19 cellular contexts compared by ENCODE assay signal in genomic region chr22:37270928-37271650, GRCh38. TPM values are rescaled to one million over a fixed set of nuclear protein-coding genes. Genes with fewer than 3 reads are reported as not detected.
DNase-seq lines count a peak whose midpoint lies in the region; ATAC-seq, FAIRE-seq and TF ChIP-seq lines count a peak whose summit lies in the region.
"Had no signal": no experiment of that assay in that cellular context is flagged by ENCODE, and none has a peak within 500 bp of the region (broad histone marks: within the 10 kb centered on the region; RNA-seq: fewer than 3 reads in every experiment).

No MANE protein-coding gene starts in this region.

- ATAC-seq in heart right ventricle (peak in 7 of 8 donors; percentile 17 to 54 (median 37)), upper lobe of left lung (ENCODE audit: low FRiP score in 2 of 2) (peak; percentile 24 to 61), GM18909 (IDR thresholded peaks at IDR 0.05; ENCODE audit: poor library complexity, unreplicated experiment) (no peak), HG03460 (IDR thresholded peaks at IDR 0.05; ENCODE audit: unreplicated experiment) (no peak)
- ATAC-seq: activated naive CD4-positive, alpha-beta T cell treated with anti-CD3 and anti-CD28 coated beads, Interleukin-2, amount 50 U/mL, for 72 hours; WTC11 had no signal

- peak; percentile 75 for FAIRE-seq in endothelial cell of umbilical vein (lab: Jason Lieb, UNC)

- DNase-seq in heart right ventricle = no peak
- DNase-seq in right atrium auricular region (ENCODE audit: low spot score) = no peak
- peak; percentile 77 for DNase-seq in NOMO-1 treated with DMSO at 0.1 percent for 48 hours (lab: John Stamatoyannopoulos, UW; ENCODE audit: unreplicated experiment)
- DNase-seq in endothelial cell of umbilical vein (ENCODE audit: low read depth, low spot score) = peak; percentile 27
- DNase-seq in upper lobe of left lung = peak in 1 of 2 donors; percentile 65
- no peak for DNase-seq in cerebellum (ENCODE audit: low spot score)
- DNase-seq: activated CD8-positive, alpha-beta memory T cell treated with anti-CD3 and anti-CD28 coated beads, Interleukin-2, amount 50 U/mL, for 4 hours; DMS 273 treated with DMSO at 0.1 percent for 48 hours; NCI-H1694; NCI-H748 treated with DMSO at 0.1 percent for 48 hours; occipital lobe; SHP77; thyroid gland had no signal

- POLR2A ChIA-PET in endothelial cell of umbilical vein (lab: Charles Lee) = no interaction called here

- no peaks in the 10 kb centered on the region for H3K36me3 ChIP-seq in heart right ventricle
- H3K36me3 ChIP-seq in right atrium auricular region = no peaks in the 10 kb centered on the region
- no peaks in the 10 kb centered on the region for H3K36me3 ChIP-seq in endothelial cell of umbilical vein (ENCODE audit: control insufficient read depth in 2 of 2, extremely low read depth in 1 of 2, insufficient read depth in 2 of 2, low read length in 2 of 2)
- H3K36me3 ChIP-seq in upper lobe of left lung = no peaks in the 10 kb centered on the region
- H3K36me3 ChIP-seq: esophagus muscularis mucosa, thyroid gland had no signal

- peaks cover 0 to 72% (median 30%) of the 10 kb centered on the region in 7 donors for H3K27me3 ChIP-seq in heart right ventricle
- no peaks in the 10 kb centered on the region for H3K27me3 ChIP-seq in right atrium auricular region
- no peaks in the 10 kb centered on the region for H3K27me3 ChIP-seq in endothelial cell of umbilical vein (ENCODE audit: control insufficient read depth in 2 of 2, insufficient read depth in 2 of 2, low read length in 2 of 2)
- no peaks in the 10 kb centered on the region for H3K27me3 ChIP-seq in upper lobe of left lung
- H3K27me3 ChIP-seq: thyroid gland had no signal

- TF ChIP-seq CTCF in heart right ventricle (IDR thresholded peaks at IDR 0.05) (no peak), right atrium auricular region (IDR thresholded peaks at IDR 0.05) (no peak), endothelial cell of umbilical vein (IDR thresholded peaks at IDR 0.05; ENCODE audit: extremely low read depth in 1 of 2, insufficient read depth in 1 of 2, low read depth in 1 of 2, low read length in 2 of 2) (no peak), upper lobe of left lung (IDR thresholded peaks at IDR 0.05) (no peak)

- no TSS peak for BruUV-seq in endothelial cell of umbilical vein (replicated peaks; lab: Mats Ljungman, UMichigan)

- no peaks in the 10 kb centered on the region for H4K20me1 ChIP-seq in endothelial cell of umbilical vein (replicated peaks; ENCODE audit: control insufficient read depth, extremely low read depth, insufficient read depth, low read length)

- dilution Hi-C loops in endothelial cell of umbilical vein (cut with MboI; ENCODE audit: extremely low pct_ligation_motif_present, low sequenced_read_pairs) = no loop called here

- TF ChIP-seq POLR2A in endothelial cell of umbilical vein (IDR thresholded peaks at IDR 0.05; ENCODE audit: low read depth, low read length) (no peak), upper lobe of left lung (IDR thresholded peaks at IDR 0.05) (no peak)

- no peak overlapping the region for H3K4me2 ChIP-seq in endothelial cell of umbilical vein (ENCODE audit: insufficient read depth, low read length)

- no peaks in the 10 kb centered on the region for H3K79me2 ChIP-seq in endothelial cell of umbilical vein (ENCODE audit: control insufficient read depth, insufficient read depth, low read length)

- intact Hi-C loops in heart right ventricle (cut with DNase I) = no loop called here
- intact Hi-C loops in endothelial cell of umbilical vein (cut with micrococcal nuclease) = no loop called here

- CTCF ChIA-PET in endothelial cell of umbilical vein (lab: Charles Lee) = interaction anchor here (0.6 to 5.1 kb wide), 6 partner anchors 9 to 184 kb away, joined by 3 to 31 read pairs (median 3); partner anchors contain the start of gene CYTH4

- H3K4me3 ChIP-seq in heart right ventricle = no peak overlapping the region
- no peak overlapping the region for H3K4me3 ChIP-seq in right atrium auricular region
- H3K4me3 ChIP-seq in endothelial cell of umbilical vein (replicated peaks in 1 of 3; ENCODE audit: insufficient read depth in 1 of 3, low read depth in 1 of 3, low read length in 3 of 3) = no peak overlapping the region
- no peak overlapping the region for H3K4me3 ChIP-seq in upper lobe of left lung
- H3K4me3 ChIP-seq: esophagus muscularis mucosa, thyroid gland had no signal

- WGBS in heart right ventricle, 2 donors = 72 to 73% methylated on average over 8 of the region's 8 CpGs
- WGBS in upper lobe of left lung, 2 donors = 63 to 67% methylated on average over 8 of the region's 8 CpGs

- no peak for TF ChIP-seq EP300 in upper lobe of left lung (IDR thresholded peaks at IDR 0.05)

- H3K4me1 ChIP-seq in heart right ventricle (peaks cover 0 to 89% (median 0%) of the 10 kb centered on the region in 9 donors), right atrium auricular region (peaks cover 0 to 9% of the 10 kb centered on the region in 2 donors), endothelial cell of umbilical vein (ENCODE audit: control insufficient read depth, extremely low read depth, insufficient read depth, low read length) (peaks cover 15% of the 10 kb centered on the region), upper lobe of left lung (peaks cover 9 to 37% (median 19%) of the 10 kb centered on the region in 4 donors)
- H3K4me1 ChIP-seq: thyroid gland had no signal

- no peaks in the 10 kb centered on the region for H3K9me1 ChIP-seq in endothelial cell of umbilical vein (replicated peaks; ENCODE audit: control insufficient read depth, extremely low read depth, insufficient read depth, low read length)

- peak overlapping the region; percentile 18 for H2AFZ ChIP-seq in endothelial cell of umbilical vein (ENCODE audit: low read depth, low read length)

- no peaks in the 10 kb centered on the region for H3K9me3 ChIP-seq in heart right ventricle
- H3K9me3 ChIP-seq in right atrium auricular region = no peaks in the 10 kb centered on the region
- no peaks in the 10 kb centered on the region for H3K9me3 ChIP-seq in endothelial cell of umbilical vein (replicated peaks; ENCODE audit: control insufficient read depth, insufficient read depth, low read length)
- H3K9me3 ChIP-seq in upper lobe of left lung = no peaks in the 10 kb centered on the region
- H3K9me3 ChIP-seq: esophagus muscularis mucosa, thyroid gland had no signal

- no peak overlapping the region for H3K9ac ChIP-seq in endothelial cell of umbilical vein (replicated peaks; ENCODE audit: extremely low read depth, insufficient read depth, low read length)

- peak overlapping the region in 3 of 10 donors; percentile 15 to 93 (median 39) for H3K27ac ChIP-seq in heart right ventricle
- no peak overlapping the region for H3K27ac ChIP-seq in right atrium auricular region
- H3K27ac ChIP-seq in endothelial cell of umbilical vein (ENCODE audit: insufficient read depth, low read depth, low read length) = no peak overlapping the region
- H3K27ac ChIP-seq in upper lobe of left lung = peak overlapping the region in 3 of 4 donors; percentile 11 to 32 (median 31)
- H3K27ac ChIP-seq: esophagus muscularis mucosa, thyroid gland had no signal

TF ChIP-seq in endothelial cell of umbilical vein, 7 proteins besides CTCF, POLR2A, EP300 and RAD21 (continues in another document):
- TF ChIP-seq FOS (IDR thresholded peaks at IDR 0.05; ENCODE audit: borderline replicate concordance, insufficient read depth, low read length) (peak; percentile 7), POLR2AphosphoS5 (IDR thresholded peaks at IDR 0.05; ENCODE audit: insufficient read depth, low read depth, low read length) (peak; percentile 20)

RNA-seq across cellular contexts. Expression of gene CYTH4, which starts 11.2 kb away (rescaled TPM):
- 10 to 100 TPM in 1 of 10 donors, 1 to 10 TPM in 9; 1.8 to 29.3 (median 4.8) TPM for total RNA-seq in heart right ventricle
- 1 to 10 TPM; 2.1 to 4.0 TPM for polyA plus RNA-seq in heart right ventricle
- 1 to 10 TPM; 1.5 to 5.9 TPM for total RNA-seq in right atrium auricular region
- total RNA-seq in endothelial cell of umbilical vein = not detected in 2 replicates
- 0.06 and 0.29 TPM in 2 replicates for polyA plus RNA-seq in endothelial cell of umbilical vein
- polyA plus RNA-seq in endothelial cell of umbilical vein (2011; cell fraction: cytosol; rRNA removed) = 0.10 TPM in 1 of 2 replicates, not detected in the other
- polyA plus RNA-seq in endothelial cell of umbilical vein (2011; cell fraction: nucleus; rRNA removed) = 0.11 and 0.27 TPM in 2 replicates
- 0.11 and 0.40 TPM in 2 replicates for polyA plus RNA-seq in endothelial cell of umbilical vein (2012)
- polyA minus RNA-seq in endothelial cell of umbilical vein = 0.17 and 0.63 TPM in 2 replicates
- polyA minus RNA-seq in endothelial cell of umbilical vein (2011; cell fraction: cytosol; rRNA and poly(A)+ RNA removed) = not detected
- not detected in 2 replicates for polyA minus RNA-seq in endothelial cell of umbilical vein (2011; cell fraction: nucleus; rRNA and poly(A)+ RNA removed)
- 10 to 100 TPM; 16.7 to 71.2 (median 44.7) TPM for total RNA-seq in upper lobe of left lung
- 3.9 TPM for total RNA-seq in cerebellum
- total RNA-seq: lung microvascular endothelial cell had no signal

RNA-seq across cellular contexts. Expression of gene RAC2, which starts 27.0 kb away (rescaled TPM):
- total RNA-seq in heart right ventricle (10 to 100 TPM in 1 of 10 donors, 1 to 10 TPM in 9; 1.1 to 37.1 (median 3.5) TPM), right atrium auricular region (10 to 100 TPM in 1 of 2 donors, 1 to 10 TPM in 1; 2.9 to 10.3 TPM), endothelial cell of umbilical vein (111 and 122 TPM in 2 replicates), upper lobe of left lung (100 to 1,000 TPM in 1 of 6 donors, 10 to 100 TPM in 5; 22.1 to 126 (median 65.2) TPM), cerebellum (0.64 TPM)
- polyA plus RNA-seq in heart right ventricle (1 to 10 TPM; 1.4 to 5.0 TPM), endothelial cell of umbilical vein (181 and 196 TPM in 2 replicates)
- 128 and 131 TPM in 2 replicates for polyA plus RNA-seq in endothelial cell of umbilical vein (2011; cell fraction: cytosol; rRNA removed)
- polyA plus RNA-seq in endothelial cell of umbilical vein (2011; cell fraction: nucleus; rRNA removed) = 62.5 and 70.8 TPM in 2 replicates
- 122 and 165 TPM in 2 replicates for polyA plus RNA-seq in endothelial cell of umbilical vein (2012)
- 92.2 and 107 TPM in 2 replicates for polyA minus RNA-seq in endothelial cell of umbilical vein
- polyA minus RNA-seq in endothelial cell of umbilical vein (2011; cell fraction: cytosol; rRNA and poly(A)+ RNA removed) = not detected
- 21.8 and 27.2 TPM in 2 replicates for polyA minus RNA-seq in endothelial cell of umbilical vein (2011; cell fraction: nucleus; rRNA and poly(A)+ RNA removed)
- total RNA-seq: occipital lobe had no signal

RNA-seq across cellular contexts. Expression of gene SSTR3, which starts 58.8 kb away (rescaled TPM):
- not detected for total RNA-seq in heart right ventricle
- not detected for polyA plus RNA-seq in heart right ventricle
- not detected for total RNA-seq in right atrium auricular region
- total RNA-seq in endothelial cell of umbilical vein = not detected in 2 replicates
- not detected in 2 replicates for polyA plus RNA-seq in endothelial cell of umbilical vein
- polyA plus RNA-seq in endothelial cell of umbilical vein (2011; cell fraction: cytosol; rRNA removed) = not detected in 2 replicates
- polyA plus RNA-seq in endothelial cell of umbilical vein (2011; cell fraction: nucleus; rRNA removed) = not detected in 2 replicates
- not detected in 2 replicates for polyA plus RNA-seq in endothelial cell of umbilical vein (2012)
- polyA minus RNA-seq in endothelial cell of umbilical vein = not detected in 2 replicates
- polyA minus RNA-seq in endothelial cell of umbilical vein (2011; cell fraction: cytosol; rRNA and poly(A)+ RNA removed) = not detected
- not detected in 2 replicates for polyA minus RNA-seq in endothelial cell of umbilical vein (2011; cell fraction: nucleus; rRNA and poly(A)+ RNA removed)
- under 1 TPM in 2 of 6 donors, not detected in 4; 0.06 to 0.13 TPM for total RNA-seq in upper lobe of left lung
- total RNA-seq in cerebellum = 0.27 TPM
- total RNA-seq: esophagus muscularis mucosa, lung microvascular endothelial cell, occipital lobe had no signal

Comparison
In these comparisons a context has a peak if more than half of its experiments do, and no peak if none do; other contexts are left out.
1. ATAC-seq: peak in heart right ventricle (7 of 8) and upper lobe of left lung (2 of 2); none in GM18909 (single experiment) and HG03460 (single experiment).
2. DNase-seq: peak in NOMO-1 treated with DMSO at 0.1 percent for 48 hours (single experiment) and endothelial cell of umbilical vein (single experiment); none in heart right ventricle (0 of 2), right atrium auricular region (single experiment) and cerebellum (single experiment).
3. H3K27ac ChIP-seq: peak in upper lobe of left lung (3 of 4); none in right atrium auricular region (0 of 2) and endothelial cell of umbilical vein (single experiment).